9 cellular contexts compared by ENCODE assay signal in genomic region chr10:68871105-68871711, GRCh38. TPM values are rescaled to one million over a fixed set of nuclear protein-coding genes. Genes with fewer than 3 reads are reported as not detected.
DNase-seq lines count a peak whose midpoint lies in the region; ATAC-seq and TF ChIP-seq lines count a peak whose summit lies in the region.
"Had no signal": no experiment of that assay in that cellular context is flagged by ENCODE, and none has a peak within 500 bp of the region (broad histone marks: within the 10 kb centered on the region; RNA-seq: fewer than 3 reads in every experiment).

No MANE protein-coding gene starts in this region.

- no peak overlapping the region for H3K4me3 ChIP-seq in fibroblast of pulmonary artery (replicated peaks; ENCODE audit: low read depth, low read length)

- intact Hi-C loops in sciatic nerve (cut with DNase I) = no loop called here

- ATAC-seq in sciatic nerve = peak; percentile 42
- no peak for ATAC-seq in GM21515 (IDR thresholded peaks at IDR 0.05; ENCODE audit: unreplicated experiment)
- no peak for ATAC-seq in HG02610 (IDR thresholded peaks at IDR 0.05; ENCODE audit: unreplicated experiment)

- TF ChIP-seq CTCF in fibroblast of pulmonary artery (IDR thresholded peaks at IDR 0.05; ENCODE audit: low read length, missing control alignments) = no peak

- DNase-seq in H4 (ENCODE audit: low spot score) (peak; percentile 11), NCI-H82 (lab: John Stamatoyannopoulos, UW) (peak; percentile 35), fibroblast of pulmonary artery (ENCODE audit: low read depth) (peak; percentile 45), sciatic nerve (ENCODE audit: low spot score) (no peak), mucosa of gallbladder (ENCODE audit: low spot score) (no peak)
- DNase-seq in activated naive CD4-positive, alpha-beta T cell treated with anti-CD3 and anti-CD28 coated beads, Interleukin-2, amount 50 U/mL, for 16 hours = no peak
- DNase-seq: OCI-M1 had no signal

RNA-seq across cellular contexts. Expression of gene DDX50, which starts 29.9 kb away (rescaled TPM):
- 41.2 and 42.5 TPM in 2 replicates for total RNA-seq in H4 (2014; rRNA removed; shearing (Covaris generic))
- 41.3 TPM for total RNA-seq in sciatic nerve
- 30.9 TPM for total RNA-seq in mucosa of gallbladder

RNA-seq across cellular contexts. Expression of gene STOX1, which starts 43.9 kb away (rescaled TPM):
- 0.52 and 0.66 TPM in 2 replicates for total RNA-seq in H4 (2014; rRNA removed; shearing (Covaris generic))
- 0.27 TPM for total RNA-seq in sciatic nerve
- total RNA-seq in mucosa of gallbladder = 2.6 TPM

Comparison
In these comparisons a context has a peak if more than half of its experiments do, and no peak if none do; other contexts are left out.
1. DNase-seq: peak in H4 (single experiment), NCI-H82 (single experiment) and fibroblast of pulmonary artery (single experiment); none in sciatic nerve (single experiment), mucosa of gallbladder (single experiment) and activated naive CD4-positive, alpha-beta T cell treated with anti-CD3 and anti-CD28 coated beads, Interleukin-2, amount 50 U/mL, for 16 hours (single experiment).